8 cellular contexts compared by ENCODE assay signal in the genomic region with DNA sequence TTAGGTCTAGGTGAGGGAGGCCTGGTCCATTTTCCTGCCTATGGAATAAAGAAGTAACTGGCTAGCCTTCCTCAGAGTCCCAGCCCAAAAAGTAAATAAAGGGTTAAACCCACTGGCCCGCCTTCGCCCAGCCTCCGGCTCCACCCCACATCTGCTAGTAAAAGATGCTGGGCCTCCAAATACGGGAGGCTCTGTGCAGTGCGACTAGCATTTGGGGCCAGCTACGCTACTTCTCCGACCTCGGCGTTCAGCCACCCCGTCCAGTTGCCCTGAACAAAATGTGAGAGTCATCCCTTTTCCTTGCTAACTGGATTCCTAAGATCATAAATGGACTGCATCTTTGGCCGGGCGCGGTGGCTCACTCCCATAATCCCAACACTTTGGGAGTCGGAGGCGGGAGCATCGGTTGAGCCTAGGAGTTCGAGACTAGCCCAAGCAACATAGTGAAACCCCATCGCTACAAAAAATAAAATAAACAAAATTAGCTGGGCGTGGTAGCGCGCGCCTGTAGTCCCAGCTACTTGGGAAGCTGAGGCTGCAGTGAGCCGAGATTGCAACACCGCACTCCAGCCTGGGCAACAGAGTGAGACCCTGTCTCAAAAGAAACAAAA. TPM values are rescaled to one million over a fixed set of nuclear protein-coding genes. Genes with fewer than 3 reads are reported as not detected.
DNase-seq lines count a peak whose midpoint lies in the region; ATAC-seq and TF ChIP-seq lines count a peak whose summit lies in the region.

No MANE protein-coding gene starts in this region.

- H3K36me3 Mint-ChIP-seq in endothelial cell (ENCODE audit: low read depth, unreplicated experiment) (no peaks in the 10 kb centered on the region), mesothelial cell of epicardium (no peaks in the 10 kb centered on the region)

- no peak for ATAC-seq in GM21528 (IDR thresholded peaks at IDR 0.05; ENCODE audit: low FRiP score, unreplicated experiment)
- ATAC-seq in HG03565 (IDR thresholded peaks at IDR 0.05; ENCODE audit: unreplicated experiment): no peak

- H3K27ac Mint-ChIP-seq in endothelial cell (ENCODE audit: unreplicated experiment) (peak overlapping the region; percentile 70), mesothelial cell of epicardium (no peak overlapping the region)

- H3K27me3 Mint-ChIP-seq in endothelial cell (ENCODE audit: unreplicated experiment): peaks cover 11% of the 10 kb centered on the region
- H3K27me3 Mint-ChIP-seq in mesothelial cell of epicardium (ENCODE audit: low read depth): peaks cover 45% of the 10 kb centered on the region

- DNase-seq in ELF-1 (ENCODE audit: low read depth, low spot score): peak; percentile 85
- peak; percentile 14 for DNase-seq in NCI-H460 (ENCODE audit: extremely low read depth, low read depth)
- peak; percentile 40 for DNase-seq in activated T-cell treated with anti-CD3 and anti-CD28 coated beads for 1 hour (ENCODE audit: low read depth)
- peak; percentile 53 for DNase-seq in endothelial cell (ENCODE audit: low spot score)
- DNase-seq in mesothelial cell of epicardium (ENCODE audit: low spot score in 2 of 2, unreplicated experiment in 2 of 2): peak in 1 of 2 experiments; percentile 58
- DNase-seq in stimulated activated naive CD4-positive, alpha-beta T cell (lab: John Stamatoyannopoulos, UW): peak; percentile 22 to 66 (median 51)

- peak overlapping the region; percentile 71 for H3K4me3 Mint-ChIP-seq in endothelial cell (ENCODE audit: unreplicated experiment)
- peak overlapping the region; percentile 71 for H3K4me3 Mint-ChIP-seq in mesothelial cell of epicardium

- H3K4me1 Mint-ChIP-seq in endothelial cell (ENCODE audit: unreplicated experiment): peaks cover 3% of the 10 kb centered on the region
- peaks cover 13% of the 10 kb centered on the region for H3K4me1 Mint-ChIP-seq in mesothelial cell of epicardium

- H3K9me3 Mint-ChIP-seq in endothelial cell (ENCODE audit: unreplicated experiment): no peaks in the 10 kb centered on the region
- H3K9me3 Mint-ChIP-seq in mesothelial cell of epicardium: no peaks in the 10 kb centered on the region

- TF ChIP-seq CTCF in endothelial cell (IDR thresholded peaks at IDR 0.05; ENCODE audit: unreplicated experiment): no peak
- no peak for TF ChIP-seq CTCF in mesothelial cell of epicardium (IDR thresholded peaks at IDR 0.05; ENCODE audit: unreplicated experiment)

RNA-seq across cellular contexts. Expression of a gene that starts 0.9 kb away (rescaled TPM):
- 0.29 and 0.74 TPM in 2 replicates for total RNA-seq in NCI-H460 (2014; rRNA removed; shearing (Covaris generic))
- 2.5 and 3.8 TPM in 2 replicates for polyA plus RNA-seq in NCI-H460 (2014; cell fraction: nucleus; rRNA removed)
- total RNA-seq in endothelial cell (ENCODE audit: unreplicated experiment): 8.4 TPM
- total RNA-seq in mesothelial cell of epicardium: 11.6 to 14.1 TPM (median 13.0 TPM) in 3 replicates

RNA-seq across cellular contexts. Expression of a gene that starts 34.1 kb away (rescaled TPM):
- not detected in 2 replicates for total RNA-seq in NCI-H460 (2014; rRNA removed; shearing (Covaris generic))
- not detected in 2 replicates for polyA plus RNA-seq in NCI-H460 (2014; cell fraction: nucleus; rRNA removed)
- not detected for total RNA-seq in endothelial cell (ENCODE audit: unreplicated experiment)
- total RNA-seq in mesothelial cell of epicardium: not detected in 3 replicates

RNA-seq across cellular contexts. Expression of a gene that starts 45.5 kb away (rescaled TPM):
- not detected in 2 replicates for total RNA-seq in NCI-H460 (2014; rRNA removed; shearing (Covaris generic))
- polyA plus RNA-seq in NCI-H460 (2014; cell fraction: nucleus; rRNA removed): not detected in 2 replicates
- not detected for total RNA-seq in endothelial cell (ENCODE audit: unreplicated experiment)
- total RNA-seq in mesothelial cell of epicardium: not detected in 3 replicates
